ENCODE assay signal across 19 cellular contexts in the genomic region with DNA sequence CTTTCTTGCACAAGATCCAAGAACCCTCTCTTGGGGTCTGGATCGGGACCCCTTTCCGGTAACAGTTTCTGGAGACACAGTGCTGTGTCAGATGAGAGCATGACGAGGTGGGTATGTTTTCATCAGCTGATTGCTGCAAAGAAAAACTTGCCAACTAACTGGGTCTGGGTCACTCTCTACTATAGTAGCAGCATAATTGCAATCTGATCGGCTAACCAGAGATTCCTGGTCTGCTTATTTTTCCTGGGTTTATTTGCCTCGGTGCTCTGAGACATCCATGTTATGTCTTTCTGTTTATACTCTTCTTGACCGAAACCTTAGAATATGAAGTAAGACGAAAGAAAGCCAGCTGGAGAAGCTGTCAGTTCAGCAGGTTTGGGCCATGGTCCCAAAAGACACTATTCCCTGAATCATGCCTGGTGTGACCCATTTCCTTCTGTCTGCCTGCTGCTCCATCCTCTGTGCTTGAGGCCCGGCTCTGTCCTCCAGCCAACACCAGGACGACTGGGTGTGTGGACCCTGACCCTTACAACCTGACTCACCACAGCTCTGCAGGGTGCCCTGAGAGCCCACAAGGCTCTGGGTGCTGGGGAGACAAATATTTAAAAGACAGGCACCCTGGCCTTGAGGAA. TPM values are rescaled to one million over a fixed set of nuclear protein-coding genes. Genes with fewer than 3 reads are reported as not detected.
A peak's percentile ranks its signal among the peaks of the same experiment; 100 is the strongest.
DNase-seq lines count a peak whose midpoint lies in the region; ATAC-seq and TF ChIP-seq lines count a peak whose summit lies in the region.
"Had no signal": no experiment of that assay in that cellular context is flagged by ENCODE, and none has a peak within 500 bp of the region (broad histone marks: within the 10 kb centered on the region; RNA-seq: fewer than 3 reads in every experiment).

No MANE protein-coding gene starts in this region.

- H4K20me1 ChIP-seq in neural progenitor cell (ENCODE audit: low read depth) = no peaks in the 10 kb centered on the region

- DNase-seq in HT1080 (ENCODE audit: low read depth) (peak; percentile 20), esophagus muscularis mucosa (ENCODE audit: extremely low spot score) (no peak), neural progenitor cell (ENCODE audit: low spot score) (no peak), NCI-H1417 (lab: John Stamatoyannopoulos, UW) (no peak), AML-193 (lab: John Stamatoyannopoulos, UW) (no peak)
- no peak for DNase-seq in CD8-positive, alpha-beta T cell
- DNase-seq: activated CD4-positive, CD25-positive, alpha-beta regulatory T cell; caudate nucleus; DMS 273 treated with DMSO at 0.1 percent for 48 hours; head of caudate nucleus; naive thymus-derived CD8-positive, alpha-beta T cell; NCI-H1105 treated with DMSO at 0.1 percent for 48 hours; NCI-H510A; PC-3; stimulated activated naive CD4-positive, alpha-beta T cell treated with Interleukin-2 at 50 U/mL for 16 hours; T-cell had no signal

- intact Hi-C loops in esophagus muscularis mucosa (cut with DNase I) = no loop called here
- intact Hi-C loops in CD8-positive, alpha-beta T cell (cut with DNase I, micrococcal nuclease) = no loop called here

- CTCF ChIA-PET in CD8-positive, alpha-beta T cell (lab: Charles Lee) = interaction anchor here (1.1 kb wide), 2 partner anchors 49 to 107 kb away, joined by 3 to 4 read pairs; no protein-coding TSS in a partner anchor

- peaks cover 21% of the 10 kb centered on the region for H3K4me1 Mint-ChIP-seq in neural progenitor cell
- H3K4me1 Mint-ChIP-seq in CD8-positive, alpha-beta T cell (ENCODE audit: low read depth) = no peaks in the 10 kb centered on the region
- H3K4me1 Mint-ChIP-seq: activated naive CD4-positive, alpha-beta T cell treated with anti-CD3 and anti-CD28 coated beads, Interleukin-2, amount 50 U/mL, for 24 hours; naive thymus-derived CD8-positive, alpha-beta T cell; T-cell had no signal

- H3K9ac ChIP-seq in neural progenitor cell = no peak overlapping the region

- POLR2A ChIA-PET in CD8-positive, alpha-beta T cell (lab: Charles Lee) = no interaction called here

- H3K27ac ChIP-seq in ACC112 (ENCODE audit: low read depth, low read length) = peak overlapping the region; percentile 2; the same call in 1 of the 2 replicates
- H3K27ac ChIP-seq in esophagus muscularis mucosa (replicated peaks in 1 of 4) = peak overlapping the region; percentile 49 to 74 (median 63)
- no peak overlapping the region for H3K27ac ChIP-seq in neural progenitor cell
- no peak overlapping the region for H3K27ac ChIP-seq in CD8-positive, alpha-beta T cell (ENCODE audit: low read depth, low read length)

- peaks cover 4% of the 10 kb centered on the region for H3F3A ChIP-seq in neural progenitor cell (ENCODE audit: low read depth)

- H3K4me1 ChIP-seq in ACC112 (ENCODE audit: control insufficient read depth, insufficient read depth, low read length, unreplicated experiment) (peaks cover 19% of the 10 kb centered on the region), esophagus muscularis mucosa (peaks cover 6 to 64% (median 54%) of the 10 kb centered on the region in 4 donors), neural progenitor cell (peaks cover 8% of the 10 kb centered on the region)
- no peaks in the 10 kb centered on the region for H3K4me1 ChIP-seq in CD8-positive, alpha-beta T cell (ENCODE audit: insufficient read depth, low read length)

- no peak overlapping the region for H3K4me2 ChIP-seq in neural progenitor cell

- TF ChIP-seq CTCF in esophagus muscularis mucosa (IDR thresholded peaks at IDR 0.05) (no peak), neural progenitor cell (IDR thresholded peaks at IDR 0.05) (no peak)
- TF ChIP-seq CTCF in CD8-positive, alpha-beta T cell (IDR thresholded peaks at IDR 0.05) = no peak

- no peak for TF ChIP-seq EP300 in esophagus muscularis mucosa (IDR thresholded peaks at IDR 0.05)

- no peaks in the 10 kb centered on the region for H3K79me2 ChIP-seq in ACC112 (ENCODE audit: control insufficient read depth, insufficient read depth, low read length, unreplicated experiment)
- H3K79me2 ChIP-seq in neural progenitor cell (ENCODE audit: low read depth) = no peaks in the 10 kb centered on the region

- no peak overlapping the region for H3K4me3 Mint-ChIP-seq in neural progenitor cell
- no peak overlapping the region for H3K4me3 Mint-ChIP-seq in CD8-positive, alpha-beta T cell
- H3K4me3 Mint-ChIP-seq: activated naive CD4-positive, alpha-beta T cell treated with anti-CD3 and anti-CD28 coated beads, Interleukin-2, amount 50 U/mL, for 24 hours; naive thymus-derived CD8-positive, alpha-beta T cell; T-cell had no signal

- no peaks in the 10 kb centered on the region for H3K27me3 Mint-ChIP-seq in neural progenitor cell (ENCODE audit: insufficient read depth, low read depth)
- H3K27me3 Mint-ChIP-seq in CD8-positive, alpha-beta T cell (ENCODE audit: low read depth) = peaks cover 17% of the 10 kb centered on the region

- no peaks in the 10 kb centered on the region for H3K27me3 ChIP-seq in ACC112 (ENCODE audit: insufficient read depth, low read length)
- no peaks in the 10 kb centered on the region for H3K27me3 ChIP-seq in esophagus muscularis mucosa
- no peaks in the 10 kb centered on the region for H3K27me3 ChIP-seq in neural progenitor cell
- H3K27me3 ChIP-seq in CD8-positive, alpha-beta T cell (ENCODE audit: insufficient read depth, low read length) = no peaks in the 10 kb centered on the region

- H3K9me3 ChIP-seq in esophagus muscularis mucosa = peaks cover 0 to 11% (median 6%) of the 10 kb centered on the region in 4 donors
- H3K9me3 ChIP-seq in neural progenitor cell (ENCODE audit: low read depth) = no peaks in the 10 kb centered on the region
- H3K9me3 ChIP-seq in CD8-positive, alpha-beta T cell (ENCODE audit: low read length) = no peaks in the 10 kb centered on the region

- TF ChIP-seq POLR2A in esophagus muscularis mucosa (IDR thresholded peaks at IDR 0.05; ENCODE audit: low read depth) = no peak

- H3K36me3 Mint-ChIP-seq in neural progenitor cell = peaks cover 2% of the 10 kb centered on the region
- no peaks in the 10 kb centered on the region for H3K36me3 Mint-ChIP-seq in CD8-positive, alpha-beta T cell

- ATAC-seq in GM21529 (IDR thresholded peaks at IDR 0.05; ENCODE audit: unreplicated experiment) = no peak
- no peak for ATAC-seq in CD8-positive, alpha-beta T cell
- ATAC-seq: naive thymus-derived CD8-positive, alpha-beta T cell; PC-3; T-cell had no signal

- 48% methylated on average over 9 of the region's 9 CpGs for WGBS in esophagus muscularis mucosa

- H3K36me3 ChIP-seq in ACC112 (ENCODE audit: insufficient read depth, low read length) (no peaks in the 10 kb centered on the region), esophagus muscularis mucosa (no peaks in the 10 kb centered on the region), neural progenitor cell (no peaks in the 10 kb centered on the region)
- H3K36me3 ChIP-seq in CD8-positive, alpha-beta T cell (ENCODE audit: insufficient read depth, low read length) = no peaks in the 10 kb centered on the region

- H3K4me3 ChIP-seq in ACC112 (ENCODE audit: low read depth, low read length) (no peak overlapping the region), esophagus muscularis mucosa (no peak overlapping the region), neural progenitor cell (no peak overlapping the region)
- no peak overlapping the region for H3K4me3 ChIP-seq in CD8-positive, alpha-beta T cell (ENCODE audit: low read depth, low read length)

- H3K9me3 Mint-ChIP-seq in neural progenitor cell = peaks cover 7% of the 10 kb centered on the region
- H3K9me3 Mint-ChIP-seq in CD8-positive, alpha-beta T cell = peaks cover 5% of the 10 kb centered on the region

- peak overlapping the region; percentile 13 for H2AFZ ChIP-seq in ACC112 (ENCODE audit: low read length, unreplicated experiment)
- no peak overlapping the region for H2AFZ ChIP-seq in neural progenitor cell (replicated peaks)

- peak overlapping the region; percentile 50 for H3K27ac Mint-ChIP-seq in neural progenitor cell
- H3K27ac Mint-ChIP-seq in CD8-positive, alpha-beta T cell = no peak overlapping the region
- H3K27ac Mint-ChIP-seq: activated naive CD4-positive, alpha-beta T cell treated with anti-CD3 and anti-CD28 coated beads, Interleukin-2, amount 50 U/mL, for 24 hours; naive thymus-derived CD8-positive, alpha-beta T cell; T-cell had no signal

RNA-seq across cellular contexts. Expression of a gene that starts 24.1 kb away (rescaled TPM):
- total RNA-seq in HT1080 (2014; rRNA removed; shearing (Covaris generic)) = 16.6 and 17.7 TPM in 2 replicates
- polyA plus RNA-seq in HT1080 (2015; cell fraction: cytosol; rRNA removed) = 52.8 and 53.8 TPM in 2 replicates
- polyA plus RNA-seq in HT1080 (2015; cell fraction: nucleus; rRNA removed) = 42.1 and 45.2 TPM in 2 replicates
- total RNA-seq in esophagus muscularis mucosa (100 to 1,000 TPM; 169 to 215 (median 197) TPM), neural progenitor cell (ENCODE audit: low replicate concordance) (5.7 and 10.7 TPM in 2 replicates)
- under 1 TPM; 0.05 to 0.11 TPM for total RNA-seq in CD8-positive, alpha-beta T cell

Comparison
In these comparisons a context has a peak if more than half of its experiments do, and no peak if none do; other contexts are left out.
1. H3K27ac ChIP-seq: peak in ACC112 (single experiment) and esophagus muscularis mucosa (4 of 4); none in neural progenitor cell (single experiment) and CD8-positive, alpha-beta T cell (single experiment).